In genomic region chr10:63783882-63784281, GRCh38 we compare ENCODE assay signal across 9 cellular contexts.
"Had no signal": no experiment of that assay in that cellular context is flagged by ENCODE, and none has a peak within 500 bp of the region (broad histone marks: within the 10 kb centered on the region; RNA-seq: fewer than 3 reads in every experiment).

No MANE protein-coding gene starts in this region.

- H3K27ac ChIP-seq: GM23248 had no signal

- H2AFZ ChIP-seq: GM23248, GM23338 had no signal

- H3K9ac ChIP-seq: GM23248 had no signal

- H3K4me1 ChIP-seq: HAP-1 had no signal

- DNase-seq: GM23248, GOT3, H7, H9, HCEC 1CT, HFFc6 had no signal

- ATAC-seq: GM23338, HCT116 had no signal

- H3K4me2 ChIP-seq: GM23338 had no signal

- H3K4me3 ChIP-seq: GM23248, GM23338, HAP-1 had no signal

- H3K36me3 ChIP-seq: HAP-1 had no signal

- H3K9me3 ChIP-seq: HAP-1 had no signal
